In the genomic region with DNA sequence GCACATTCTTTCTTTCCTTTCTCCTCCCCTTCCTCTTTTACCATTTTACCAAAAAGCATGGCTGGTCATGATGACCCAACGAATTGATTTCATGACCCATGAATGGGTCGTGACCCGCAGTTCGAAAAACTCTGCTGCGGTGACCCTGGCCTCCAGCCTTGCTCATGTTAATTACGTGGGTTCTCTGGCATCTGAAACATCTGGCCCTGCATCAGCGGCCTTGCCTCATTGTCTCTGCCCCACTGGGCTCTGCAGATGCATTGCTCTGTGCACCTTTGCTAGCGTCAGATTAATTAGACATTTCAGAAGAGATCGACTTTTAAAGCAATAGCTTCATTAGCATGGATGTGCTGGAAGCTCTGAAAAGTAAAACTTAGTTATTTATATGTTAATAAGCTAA, we compare ENCODE assay signal across 1 cellular context.
TF ChIP-seq lines count a peak whose summit lies in the region.

No MANE protein-coding gene starts in this region.

TF ChIP-seq in GM12878, 131 proteins besides CTCF, POLR2A, EP300 and RAD21 (continued from another document):
- TF ChIP-seq CHD2 (IDR thresholded peaks at IDR 0.05; ENCODE audit: borderline replicate concordance, low read depth, low read length) (no peak), NR2F1 (conservative IDR thresholded peaks at IDR 0.05) (peak; percentile 86)
TF ChIP-seq in GM12878: peak in this region for 2.
